ENCODE assay signal across 8 cellular contexts in genomic region chr6:21438237-21438985, GRCh38.
DNase-seq lines count a peak whose midpoint lies in the region; ATAC-seq and TF ChIP-seq lines count a peak whose summit lies in the region.

No MANE protein-coding gene starts in this region.

- no peak overlapping the region for H3K27ac Mint-ChIP-seq in activated naive CD4-positive, alpha-beta T cell treated with anti-CD3 and anti-CD28 coated beads, Interleukin-2, amount 10 ng/mL, durations not matched to agents 7 days and 5 days
- no peak overlapping the region for H3K27ac Mint-ChIP-seq in MCF 10A (ENCODE audit: low read depth, unreplicated experiment)

- CTCF ChIA-PET in activated naive CD4-positive, alpha-beta T cell treated with anti-CD3 and anti-CD28 coated beads, Interleukin-2, amount 10 ng/mL, durations not matched to agents 7 days and 5 days (lab: Charles Lee) = no interaction called here
- CTCF ChIA-PET in MCF 10A (lab: Yijun Ruan, JAX) = no interaction called here

- no peaks in the 10 kb centered on the region for H3K36me3 Mint-ChIP-seq in activated naive CD4-positive, alpha-beta T cell treated with anti-CD3 and anti-CD28 coated beads, Interleukin-2, amount 10 ng/mL, durations not matched to agents 7 days and 5 days
- H3K36me3 Mint-ChIP-seq in MCF 10A (ENCODE audit: insufficient read depth, unreplicated experiment) = no peaks in the 10 kb centered on the region

- no peak for TF ChIP-seq CTCF in GM10266 (IDR thresholded peaks at IDR 0.05; ENCODE audit: control insufficient read depth, insufficient read depth, low read depth, missing control alignments)
- TF ChIP-seq CTCF in HL-60 (IDR thresholded peaks at IDR 0.05; ENCODE audit: insufficient read depth, low read length) = no peak
- TF ChIP-seq CTCF in MCF 10A (IDR thresholded peaks at IDR 0.05; ENCODE audit: unreplicated experiment) = no peak

- H3K4me3 ChIP-seq in HL-60 (replicated peaks; ENCODE audit: insufficient read depth, low read length) = no peak overlapping the region

- intact Hi-C loops in MCF 10A (cut with micrococcal nuclease) = no loop called here

- peak; percentile 83 for DNase-seq in GM10266 (ENCODE audit: extremely low spot score)
- DNase-seq in HL-60 (ENCODE audit: low read depth in 1 of 2, low spot score in 1 of 2) = peak; percentile 21 to 55
- peak; percentile 23 for DNase-seq in activated naive CD4-positive, alpha-beta T cell treated with anti-CD3 and anti-CD28 coated beads, Interleukin-2, amount 10 ng/mL, durations not matched to agents 7 days and 5 days
- DNase-seq in AG08395 (ENCODE audit: low spot score) = no peak
- DNase-seq in caudate nucleus (lab: John Stamatoyannopoulos, UW) = no peak
- DNase-seq in LoVo (ENCODE audit: low spot score) = no peak
- no peak for DNase-seq in MCF 10A (ENCODE audit: unreplicated experiment)

- no peak overlapping the region for H3K4me3 Mint-ChIP-seq in activated naive CD4-positive, alpha-beta T cell treated with anti-CD3 and anti-CD28 coated beads, Interleukin-2, amount 10 ng/mL, durations not matched to agents 7 days and 5 days
- no peak overlapping the region for H3K4me3 Mint-ChIP-seq in MCF 10A (ENCODE audit: unreplicated experiment)

- no peaks in the 10 kb centered on the region for H3K9me3 Mint-ChIP-seq in activated naive CD4-positive, alpha-beta T cell treated with anti-CD3 and anti-CD28 coated beads, Interleukin-2, amount 10 ng/mL, durations not matched to agents 7 days and 5 days
- H3K9me3 Mint-ChIP-seq in MCF 10A (ENCODE audit: unreplicated experiment) = no peaks in the 10 kb centered on the region

- ATAC-seq in GM21423 (IDR thresholded peaks at IDR 0.05; ENCODE audit: unreplicated experiment) = peak; percentile 97

- H3K27ac ChIP-seq in HL-60 (replicated peaks) (peak overlapping the region; percentile 62), caudate nucleus (ENCODE audit: low read depth, low read length) (no peak overlapping the region)

- peaks cover 18% of the 10 kb centered on the region for H3K4me1 Mint-ChIP-seq in activated naive CD4-positive, alpha-beta T cell treated with anti-CD3 and anti-CD28 coated beads, Interleukin-2, amount 10 ng/mL, durations not matched to agents 7 days and 5 days
- H3K4me1 Mint-ChIP-seq in MCF 10A (ENCODE audit: insufficient read depth, unreplicated experiment) = no peaks in the 10 kb centered on the region

- peaks cover 4% of the 10 kb centered on the region for H3K27me3 Mint-ChIP-seq in activated naive CD4-positive, alpha-beta T cell treated with anti-CD3 and anti-CD28 coated beads, Interleukin-2, amount 10 ng/mL, durations not matched to agents 7 days and 5 days
- no peaks in the 10 kb centered on the region for H3K27me3 Mint-ChIP-seq in MCF 10A (ENCODE audit: insufficient read depth, unreplicated experiment)

- H3K27me3 ChIP-seq in HL-60 (ENCODE audit: insufficient read depth, poor library complexity, severe bottlenecking) = no peaks in the 10 kb centered on the region

- no TSS peak for BruUV-seq in MCF 10A (replicated peaks; lab: Mats Ljungman, UMichigan)

- POLR2A ChIA-PET in MCF 10A (lab: Yijun Ruan, JAX) = no interaction called here

Comparison
In these comparisons a context has a peak if more than half of its experiments do, and no peak if none do; other contexts are left out.
1. DNase-seq: peak in GM10266 (single experiment), HL-60 (2 of 2) and activated naive CD4-positive, alpha-beta T cell treated with anti-CD3 and anti-CD28 coated beads, Interleukin-2, amount 10 ng/mL, durations not matched to agents 7 days and 5 days (single experiment); none in AG08395 (single experiment), caudate nucleus (0 of 61), LoVo (single experiment) and MCF 10A (single experiment).